Comparison of ENCODE assay signal across 9 cellular contexts in the genomic region with DNA sequence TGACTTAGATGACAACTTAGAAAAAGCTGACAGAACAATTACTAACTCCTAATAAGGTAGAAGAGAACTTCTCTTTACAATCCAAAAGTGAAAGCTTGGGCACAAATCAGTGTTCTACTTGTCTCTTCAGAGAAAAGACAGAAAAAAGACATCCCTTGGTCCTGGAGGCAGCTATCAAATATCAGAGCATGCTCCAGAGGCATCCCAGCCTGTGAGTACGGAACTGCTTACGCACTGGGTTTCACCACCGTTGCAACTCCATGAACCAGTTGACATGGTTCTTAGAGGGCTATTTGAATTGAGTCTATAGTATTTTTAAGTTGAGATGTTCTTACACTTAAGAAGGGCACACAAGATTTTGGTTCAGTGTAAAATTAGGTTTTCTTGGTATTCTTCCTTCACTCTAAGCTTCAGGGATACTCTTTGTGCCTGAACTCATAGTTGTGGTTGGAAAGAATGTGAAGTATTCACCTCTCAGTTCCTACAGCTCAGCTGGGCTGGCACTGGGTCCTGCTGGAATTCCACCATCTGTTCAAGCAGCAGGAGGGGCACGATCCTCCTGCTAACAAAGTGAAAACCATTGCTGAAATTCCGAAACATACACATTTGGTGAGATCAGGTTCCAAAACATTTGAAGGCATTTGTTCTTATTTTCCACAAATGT. TPM values are rescaled to one million over a fixed set of nuclear protein-coding genes. Genes with fewer than 3 reads are reported as not detected.
DNase-seq lines count a peak whose midpoint lies in the region; ATAC-seq, FAIRE-seq and TF ChIP-seq lines count a peak whose summit lies in the region.
"Had no signal": no experiment of that assay in that cellular context is flagged by ENCODE, and none has a peak within 500 bp of the region (broad histone marks: within the 10 kb centered on the region; RNA-seq: fewer than 3 reads in every experiment).

No MANE protein-coding gene starts in this region.

- ATAC-seq in GM18511 (IDR thresholded peaks at IDR 0.05; ENCODE audit: unreplicated experiment), result no peak
- ATAC-seq in HG02571 (IDR thresholded peaks at IDR 0.05; ENCODE audit: unreplicated experiment), result no peak

- no peak for FAIRE-seq in bronchial epithelial cell (lab: Jason Lieb, UNC)

- no peak overlapping the region; the same call in 1 of the 2 replicates for H3K9ac ChIP-seq in HUES48 (ENCODE audit: low read depth, low read length)

- H3K9me3 ChIP-seq in HUES48 (ENCODE audit: control insufficient read depth, insufficient read depth, low read length) (no peaks in the 10 kb centered on the region), tibial artery (no peaks in the 10 kb centered on the region)

- no peak for TF ChIP-seq CTCF in bronchial epithelial cell (IDR thresholded peaks at IDR 0.05; ENCODE audit: insufficient read depth, low read length, severe bottlenecking)
- TF ChIP-seq CTCF in tibial artery (IDR thresholded peaks at IDR 0.05), result no peak

- H3K27me3 ChIP-seq in HUES48 (ENCODE audit: control insufficient read depth, insufficient read depth, low read length) (no peaks in the 10 kb centered on the region), bronchial epithelial cell (ENCODE audit: control insufficient read depth, insufficient read depth, low read length) (no peaks in the 10 kb centered on the region), tibial artery (no peaks in the 10 kb centered on the region)

- H3K27ac ChIP-seq in HUES48 (ENCODE audit: low read depth, low read length) (peak overlapping the region; percentile 67), tibial artery (peak overlapping the region; percentile 64 to 70)

- intact Hi-C loops in tibial artery (cut with DNase I; ENCODE audit: low total_unique reads), result loop anchor here (5.0 kb wide), 2 partner anchors 40 to 220 kb away; no protein-coding TSS in a partner anchor

- H3K4me3 ChIP-seq in HUES48 (ENCODE audit: low read depth, low read length) (no peak overlapping the region; the same call in 1 of the 2 replicates), bronchial epithelial cell (ENCODE audit: low read depth, low read length) (no peak overlapping the region), tibial artery (peak overlapping the region; percentile 0 to 17)

- DNase-seq in bronchial epithelial cell (ENCODE audit: low read depth), result peak; percentile 57
- peak; percentile 77 for DNase-seq in kidney tubule cell (ENCODE audit: low spot score)
- no peak for DNase-seq in tibial artery
- no peak for DNase-seq in amygdala (lab: John Stamatoyannopoulos, UW)
- DNase-seq in stimulated activated naive CD4-positive, alpha-beta T cell (lab: John Stamatoyannopoulos, UW), result no peak

- H3K4me1 ChIP-seq in HUES48 (ENCODE audit: control insufficient read depth, insufficient read depth, low read length) (peaks cover 20% of the 10 kb centered on the region), tibial artery (peaks cover 0 to 47% (median 34%) of the 10 kb centered on the region in 4 donors)

- H3K36me3 ChIP-seq in HUES48 (ENCODE audit: control insufficient read depth, insufficient read depth, low read length) (peaks cover 74% of the 10 kb centered on the region), bronchial epithelial cell (ENCODE audit: control insufficient read depth, insufficient read depth, low read length) (peaks cover 2% of the 10 kb centered on the region), tibial artery (peaks cover 28 to 45% (median 39%) of the 10 kb centered on the region in 3 donors)

RNA-seq across cellular contexts. Expression of gene AKIP1, which starts 6.3 kb away (rescaled TPM):
- total RNA-seq in bronchial epithelial cell, result 35.8 and 36.3 TPM in 2 replicates

RNA-seq across cellular contexts. Expression of gene C11orf16, which starts 15.5 kb away (rescaled TPM):
- not detected in 2 replicates for total RNA-seq in bronchial epithelial cell
- total RNA-seq: glomerular endothelial cell had no signal

RNA-seq across cellular contexts. Expression of gene ASCL3, which starts 25.5 kb away (rescaled TPM):
- not detected in 2 replicates for total RNA-seq in bronchial epithelial cell
- total RNA-seq: glomerular endothelial cell had no signal

RNA-seq across cellular contexts. Expression of gene TMEM9B, which starts 47.0 kb away (rescaled TPM):
- total RNA-seq in bronchial epithelial cell, result 53.8 and 56.3 TPM in 2 replicates

Comparison
In these comparisons a context has a peak if more than half of its experiments do, and no peak if none do; other contexts are left out.
1. H3K4me3 ChIP-seq: peak in tibial artery (2 of 2); none in HUES48 (single experiment) and bronchial epithelial cell (single experiment).
2. DNase-seq: peak in bronchial epithelial cell (single experiment) and kidney tubule cell (single experiment); none in tibial artery (0 of 2), amygdala (0 of 56) and stimulated activated naive CD4-positive, alpha-beta T cell (0 of 6).